In the genomic region with DNA sequence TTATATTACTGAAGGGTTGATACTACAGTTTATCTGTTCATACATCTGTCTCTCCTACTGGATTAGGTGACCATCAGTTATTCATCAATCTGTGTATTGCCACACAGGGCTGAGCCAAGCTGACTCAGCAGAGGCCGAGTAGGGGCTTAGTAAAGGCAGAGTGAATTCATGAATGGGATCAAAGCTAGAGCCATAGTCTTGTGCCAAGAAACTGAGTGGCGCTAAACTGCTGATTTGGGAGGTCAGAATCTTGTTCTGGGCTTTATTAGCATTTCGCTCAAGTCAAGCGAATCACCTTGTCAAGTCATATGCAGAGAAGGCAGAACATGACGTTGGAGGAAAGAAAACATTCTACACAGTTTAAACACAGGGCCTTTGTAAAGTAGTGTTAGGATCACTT, we compare ENCODE assay signal across 11 cellular contexts. TPM values are rescaled to one million over a fixed set of nuclear protein-coding genes. Genes with fewer than 3 reads are reported as not detected.
DNase-seq lines count a peak whose midpoint lies in the region; ATAC-seq and TF ChIP-seq lines count a peak whose summit lies in the region.
"Had no signal": no experiment of that assay in that cellular context is flagged by ENCODE, and none has a peak within 500 bp of the region (broad histone marks: within the 10 kb centered on the region; RNA-seq: fewer than 3 reads in every experiment).

No MANE protein-coding gene starts in this region.

- H4K5ac ChIP-seq in IMR-90 (ENCODE audit: low read depth, low read length), result no peak overlapping the region

- in situ Hi-C loops in IMR-90 (cut with MboI; ENCODE audit: low sequenced_read_pairs) (no loop called here), brain microvascular endothelial cell (cut with HindIII; ENCODE audit: low pct_ligation_motif_present, low sequenced_read_pairs) (no loop called here)

- POLR2A ChIA-PET in IMR-90 (lab: Charles Lee; ENCODE audit: unreplicated experiment), result no interaction called here

- no peak overlapping the region for H3K18ac ChIP-seq in IMR-90 (ENCODE audit: low read depth, low read length)

- H3K4ac ChIP-seq in IMR-90 (ENCODE audit: low read depth, low read length), result no peak overlapping the region

- TF ChIP-seq CTCF in IMR-90 (conservative IDR thresholded peaks at IDR 0.05; ENCODE audit: low read depth, low read length), result no peak
- TF ChIP-seq CTCF in brain microvascular endothelial cell (IDR thresholded peaks at IDR 0.05; ENCODE audit: low read depth, low read length, missing control alignments), result no peak

- H3K4me3 ChIP-seq in IMR-90 (ENCODE audit: insufficient read depth, low read depth, low read length) (no peak overlapping the region), brain microvascular endothelial cell (ENCODE audit: low read depth, low read length) (no peak overlapping the region), skeletal muscle cell (ENCODE audit: low read depth, low read length) (no peak overlapping the region)
- H3K4me3 ChIP-seq: GM12878, lung had no signal

- peaks cover 39% of the 10 kb centered on the region for H4K20me1 ChIP-seq in IMR-90 (ENCODE audit: insufficient read depth, low read length)

- no peaks in the 10 kb centered on the region for H3K9me3 ChIP-seq in IMR-90 (ENCODE audit: control insufficient read depth, insufficient read depth, low read length)

- peaks cover 19% of the 10 kb centered on the region for H3K9me1 ChIP-seq in IMR-90 (ENCODE audit: insufficient read depth, low read length)

- WGBS in IMR-90 (ENCODE audit: extremely low coverage in 2 of 2, insufficient read length in 1 of 2), 2 experiments, result 50% methylated on average over 1 of the region's 5 CpGs; no CpG with 5 or more reads in 1 of the 2 experiments

- no peak overlapping the region for H2BK15ac ChIP-seq in IMR-90 (ENCODE audit: low read depth, low read length)

- no TSS peak for BruUV-seq in IMR-90 (replicated peaks; lab: Mats Ljungman, UMichigan)

- no peak overlapping the region for H2BK5ac ChIP-seq in IMR-90 (ENCODE audit: low read depth, low read length, poor library complexity, severe bottlenecking)

- dilution Hi-C loops in IMR-90 (cut with HindIII; ENCODE audit: low sequenced_read_pairs, unreplicated experiment), result no loop called here

- peak; percentile 32; the same call in 1 of the 2 replicates for ATAC-seq in IMR-90 (ENCODE audit: low read depth)
- ATAC-seq: GM12878 had no signal

- H3K36me3 ChIP-seq in IMR-90 (ENCODE audit: control insufficient read depth, insufficient read depth, low read length) (peaks cover 14% of the 10 kb centered on the region), brain microvascular endothelial cell (replicated peaks) (peaks cover 4% of the 10 kb centered on the region)

- H2BK20ac ChIP-seq in IMR-90 (ENCODE audit: low read depth, low read length), result no peak overlapping the region

- no peak overlapping the region for H4K8ac ChIP-seq in IMR-90 (ENCODE audit: low read depth in 2 of 2, low read length in 2 of 2)

- DNase-seq in IMR-90, result peak; percentile 65
- DNase-seq in brain microvascular endothelial cell, result peak; percentile 12
- DNase-seq in inferior parietal cortex (ENCODE audit: extremely low spot score), result peak; percentile 9
- peak; percentile 77 for DNase-seq in skeletal muscle cell (ENCODE audit: low read depth)
- DNase-seq in effector CD4-positive, alpha-beta T cell, result no peak
- DNase-seq in stimulated activated CD4-positive, alpha-beta T cell treated with anti-CD3 and anti-CD28 coated beads, Interleukin-15, amount 100 ng/mL, for 24 hours, result no peak
- DNase-seq in NCI-H187 (lab: John Stamatoyannopoulos, UW), result no peak
- DNase-seq: activated CD4-positive, alpha-beta T cell treated with anti-CD3 and anti-CD28 coated beads for 4 hours; NCI-H1694 treated with DMSO at 0.1 percent for 48 hours had no signal

- H3K56ac ChIP-seq in IMR-90 (ENCODE audit: extremely low read depth, insufficient read depth, low read length), result no peak overlapping the region

- peak overlapping the region; percentile 0; the same call in 1 of the 2 replicates for H3K14ac ChIP-seq in IMR-90 (replicated peaks; ENCODE audit: low read depth, low read length)

- no peak overlapping the region for H3K9ac ChIP-seq in IMR-90 (ENCODE audit: low read depth, low read length)

- no peak overlapping the region for H4K91ac ChIP-seq in IMR-90 (ENCODE audit: insufficient read depth, low read depth, low read length)

- no peak overlapping the region for H3K23ac ChIP-seq in IMR-90 (ENCODE audit: low read depth, low read length)

- peaks cover 18 to 57% of the 10 kb centered on the region in 2 experiments for H3K79me1 ChIP-seq in IMR-90 (ENCODE audit: low read depth in 1 of 2, low read length in 2 of 2)

- H3K27me3 ChIP-seq in IMR-90 (ENCODE audit: control insufficient read depth, insufficient read depth, low read length) (no peaks in the 10 kb centered on the region), brain microvascular endothelial cell (replicated peaks) (no peaks in the 10 kb centered on the region)

- peak overlapping the region; percentile 56; the same call in 1 of the 2 replicates for H3K4me2 ChIP-seq in IMR-90 (ENCODE audit: low read depth, low read length)

- CTCF ChIA-PET in IMR-90 (lab: Yijun Ruan, JAX), result no interaction called here

- no peak overlapping the region for H2AK5ac ChIP-seq in IMR-90 (ENCODE audit: low read depth, low read length)

- no peak for TF ChIP-seq RAD21 in IMR-90 (IDR thresholded peaks at IDR 0.05; ENCODE audit: low read length)

- TF ChIP-seq POLR2A in IMR-90 (IDR thresholded peaks at IDR 0.05; ENCODE audit: low read depth, low read length), result no peak

- no peak overlapping the region for H2AFZ ChIP-seq in IMR-90 (replicated peaks; ENCODE audit: low read length, poor library complexity)

- intact Hi-C loops in IMR-90 (cut with micrococcal nuclease), result no loop called here

- peaks cover 5% of the 10 kb centered on the region for H3K4me1 ChIP-seq in IMR-90 (ENCODE audit: control insufficient read depth, insufficient read depth, low read length)

- no peak overlapping the region for H3K27ac ChIP-seq in IMR-90 (ENCODE audit: insufficient read depth, low read length)
- H3K27ac ChIP-seq in brain microvascular endothelial cell, result no peak overlapping the region

- no peak overlapping the region for H2BK120ac ChIP-seq in IMR-90 (ENCODE audit: low read depth, low read length)

- H2AK9ac ChIP-seq in IMR-90 (replicated peaks; ENCODE audit: low read depth, low read length, poor library complexity), result no peak overlapping the region

TF ChIP-seq in IMR-90, 13 proteins besides CTCF, POLR2A, EP300 and RAD21:
- TF ChIP-seq SMC3 (IDR thresholded peaks at IDR 0.05; ENCODE audit: low read depth, low read length), result no peak
- TF ChIP-seq CEBPB (IDR thresholded peaks at IDR 0.05; ENCODE audit: low read depth, low read length), result peak; percentile 86
- peak; percentile 79 for TF ChIP-seq MAFK (IDR thresholded peaks at IDR 0.05; ENCODE audit: low read depth, low read length)
- TF ChIP-seq, protein P1, sequence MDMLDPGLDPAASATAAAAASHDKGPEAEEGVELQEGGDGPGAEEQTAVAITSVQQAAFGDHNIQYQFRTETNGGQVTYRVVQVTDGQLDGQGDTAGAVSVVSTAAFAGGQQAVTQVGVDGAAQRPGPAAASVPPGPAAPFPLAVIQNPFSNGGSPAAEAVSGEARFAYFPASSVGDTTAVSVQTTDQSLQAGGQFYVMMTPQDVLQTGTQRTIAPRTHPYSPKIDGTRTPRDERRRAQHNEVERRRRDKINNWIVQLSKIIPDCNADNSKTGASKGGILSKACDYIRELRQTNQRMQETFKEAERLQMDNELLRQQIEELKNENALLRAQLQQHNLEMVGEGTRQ (IDR thresholded peaks at IDR 0.05; ENCODE audit: low read depth, low read length), result no peak
- no peak for TF ChIP-seq FOS (IDR thresholded peaks at IDR 0.05; ENCODE audit: low read depth, low read length)
- peak; percentile 30; the same call in 1 of the 2 replicates for TF ChIP-seq NFE2L2 (IDR thresholded peaks at IDR 0.05; ENCODE audit: low read depth, low read length)

RNA-seq across cellular contexts. Expression of a gene that starts 34.1 kb away (rescaled TPM):
- total RNA-seq in IMR-90 (2012; rRNA removed), result 53.9 and 57.4 TPM in 2 replicates
- polyA plus RNA-seq in IMR-90 (2012; rRNA removed), result 21.3 and 21.8 TPM in 2 replicates
- polyA plus RNA-seq in IMR-90 (2012; cell fraction: cytosol; rRNA removed), result 8.5 and 13.0 TPM in 2 replicates
- 11.5 and 16.7 TPM in 2 replicates for polyA plus RNA-seq in IMR-90 (2012; cell fraction: nucleus; rRNA removed; ENCODE audit: low replicate concordance)

Comparison
In these comparisons a context has a peak if more than half of its experiments do, and no peak if none do; other contexts are left out.
1. DNase-seq: peak in IMR-90 (single experiment), brain microvascular endothelial cell (single experiment), inferior parietal cortex (single experiment) and skeletal muscle cell (single experiment); none in effector CD4-positive, alpha-beta T cell (single experiment), stimulated activated CD4-positive, alpha-beta T cell treated with anti-CD3 and anti-CD28 coated beads, Interleukin-15, amount 100 ng/mL, for 24 hours (single experiment) and NCI-H187 (0 of 2).